11 cellular contexts compared by ENCODE assay signal in the genomic region with DNA sequence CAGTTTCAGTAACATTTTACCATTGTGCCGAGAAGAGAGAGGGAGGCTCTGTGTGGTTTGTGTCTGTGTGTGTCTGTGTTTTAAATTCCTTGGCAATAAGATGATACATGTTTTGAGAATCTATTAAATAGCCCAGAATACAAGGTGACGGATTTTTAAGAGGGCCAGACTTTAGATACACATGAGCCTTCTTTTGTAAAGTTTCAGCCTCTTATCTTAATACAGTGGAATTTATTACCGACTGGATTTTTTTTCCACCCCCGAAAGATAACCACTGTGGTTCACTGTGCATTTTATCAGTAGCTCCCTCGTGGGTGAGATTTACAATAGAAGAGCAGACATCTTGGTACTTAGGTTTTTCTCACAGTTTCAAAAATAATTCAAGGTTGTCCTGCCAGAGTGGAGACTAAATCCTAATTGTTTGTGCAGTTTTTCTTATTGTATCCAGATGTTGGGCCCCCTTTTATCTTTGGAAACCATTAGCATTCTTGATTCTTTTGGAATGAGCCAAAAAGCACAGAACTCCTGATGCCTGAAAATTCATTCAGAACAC. TPM values are rescaled to one million over a fixed set of nuclear protein-coding genes. Genes with fewer than 3 reads are reported as not detected.
DNase-seq lines count a peak whose midpoint lies in the region; ATAC-seq, FAIRE-seq and TF ChIP-seq lines count a peak whose summit lies in the region.
"Had no signal": no experiment of that assay in that cellular context is flagged by ENCODE, and none has a peak within 500 bp of the region (broad histone marks: within the 10 kb centered on the region; RNA-seq: fewer than 3 reads in every experiment).

No MANE protein-coding gene starts in this region.

- no peak for TF ChIP-seq CTCF in RWPE2 (IDR thresholded peaks at IDR 0.05; ENCODE audit: poor library complexity, severe bottlenecking)

- ATAC-seq in RWPE2 (ENCODE audit: low read depth): no peak
- ATAC-seq: Panc1 had no signal

- FAIRE-seq in GM19239 (lab: Jason Lieb, UNC) (peak; percentile 18), endometrium (lab: Jason Lieb, UNC) (peak; percentile 66), small intestine (lab: Jason Lieb, UNC) (no peak)
- FAIRE-seq: endothelial cell of umbilical vein had no signal

- H3K27ac ChIP-seq in RWPE2 (ENCODE audit: poor library complexity, severe bottlenecking) (peak overlapping the region; percentile 79), small intestine (ENCODE audit: low read depth in 1 of 2, low read length in 1 of 2) (no peak overlapping the region)
- H3K27ac ChIP-seq: adrenal gland had no signal

- DNase-seq in GM19239 (ENCODE audit: insufficient read length, low spot score) (no peak), RWPE2 (ENCODE audit: low spot score) (no peak), small intestine (peak; percentile 22), NCI-H748 treated with DMSO at 0.1 percent for 48 hours (lab: John Stamatoyannopoulos, UW) (no peak), NCI-H1930 (lab: John Stamatoyannopoulos, UW) (no peak)
- DNase-seq in stimulated activated CD4-positive, alpha-beta T cell treated with anti-CD3 and anti-CD28 coated beads, Interleukin-2, amount 100 ng/mL, for 24 hours: no peak
- DNase-seq: adrenal gland, NCI-H1436 had no signal

- H3K27me3 ChIP-seq in RWPE2 (ENCODE audit: insufficient read depth, poor library complexity, severe bottlenecking): no peaks in the 10 kb centered on the region
- no peaks in the 10 kb centered on the region for H3K27me3 ChIP-seq in small intestine (ENCODE audit: control insufficient read depth in 2 of 2, insufficient read depth in 2 of 2, low read length in 2 of 2)
- H3K27me3 ChIP-seq: adrenal gland had no signal

- H3K4me3 ChIP-seq in RWPE2 (ENCODE audit: severe bottlenecking): no peak overlapping the region
- no peak overlapping the region for H3K4me3 ChIP-seq in small intestine (ENCODE audit: low read depth in 1 of 2, low read length in 2 of 2)
- H3K4me3 ChIP-seq: adrenal gland had no signal

- 21 to 53% (median 36%) methylated on average over 5 of the region's 5 CpGs for WGBS in small intestine, 3 donors

- H3K4me1 ChIP-seq in RWPE2 (ENCODE audit: insufficient read depth, poor library complexity, severe bottlenecking) (peaks cover 55% of the 10 kb centered on the region), small intestine (ENCODE audit: control insufficient read depth in 2 of 2, insufficient read depth in 1 of 2, low read depth in 1 of 2, low read length in 1 of 2) (peaks cover 0 to 2% of the 10 kb centered on the region in 2 donors)

- H3K36me3 ChIP-seq in RWPE2 (ENCODE audit: low read depth) (peaks cover 65% of the 10 kb centered on the region), small intestine (ENCODE audit: control insufficient read depth in 2 of 2, insufficient read depth in 2 of 2, low read length in 2 of 2) (no peaks in the 10 kb centered on the region)
- H3K36me3 ChIP-seq: adrenal gland had no signal

- H3K9me3 ChIP-seq in RWPE2 (ENCODE audit: severe bottlenecking) (no peaks in the 10 kb centered on the region), small intestine (ENCODE audit: control insufficient read depth, low read depth) (no peaks in the 10 kb centered on the region)
- H3K9me3 ChIP-seq: adrenal gland had no signal

RNA-seq across cellular contexts. Expression of a gene that starts 49.9 kb away (rescaled TPM):
- polyA plus RNA-seq in small intestine: 1 to 10 TPM; 6.9 to 9.7 (median 8.1) TPM

RNA-seq across cellular contexts. Expression of a gene that starts 56.0 kb away (rescaled TPM):
- polyA plus RNA-seq in small intestine: 10 to 100 TPM in 2 of 3 donors, 1 to 10 TPM in 1; 9.6 to 34.1 (median 13.5) TPM
